Comparison of ENCODE assay signal across 1 cellular context in the genomic region with DNA sequence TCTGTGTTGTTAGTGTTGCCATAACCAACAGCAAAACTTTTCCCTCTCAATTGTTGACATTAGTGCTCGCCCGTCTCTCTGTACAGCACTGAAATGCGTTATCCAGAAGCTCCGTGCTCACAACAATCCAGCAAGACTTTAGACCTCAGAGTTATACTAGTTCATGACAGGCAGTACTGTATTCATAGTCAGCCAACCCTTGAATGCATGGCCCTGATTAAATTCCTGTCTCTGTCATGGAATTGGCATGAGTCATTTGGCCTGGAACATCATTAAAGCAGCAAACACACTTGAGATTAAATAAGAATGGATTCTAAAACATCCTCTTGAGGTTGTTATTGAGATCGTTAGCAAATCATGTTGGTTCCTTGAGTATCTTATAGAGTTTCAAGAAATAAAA.
A peak's percentile ranks its signal among the peaks of the same experiment; 100 is the strongest.
TF ChIP-seq lines count a peak whose summit lies in the region.

No MANE protein-coding gene starts in this region.

TF ChIP-seq in SK-N-SH treated with all-trans-retinoic acid at 6 μM for 48 hours, 23 proteins besides CTCF, POLR2A, EP300 and RAD21 (continued from another document):
- TF ChIP-seq BACH2 (CRISPR knock-in tag; IDR thresholded peaks at IDR 0.05; ENCODE audit: borderline replicate concordance), result no peak
- no peak for TF ChIP-seq OSR1 (CRISPR knock-in tag; IDR thresholded peaks at IDR 0.05)
- peak; percentile 64 for TF ChIP-seq ISL1 (CRISPR knock-in tag; IDR thresholded peaks at IDR 0.05)
- no peak for TF ChIP-seq ZNF8 (CRISPR knock-in tag; IDR thresholded peaks at IDR 0.05)
- peak; percentile 70; the same call in 1 of the 2 replicates for TF ChIP-seq ZFP3 (CRISPR knock-in tag; IDR thresholded peaks at IDR 0.05)
- no peak for TF ChIP-seq TCF4 (CRISPR knock-in tag; IDR thresholded peaks at IDR 0.05; ENCODE audit: borderline replicate concordance)
- TF ChIP-seq ZFP30 (CRISPR knock-in tag; IDR thresholded peaks at IDR 0.05), result no peak
- TF ChIP-seq ZC3H10 (CRISPR knock-in tag; IDR thresholded peaks at IDR 0.05), result 0 out of 2 replicates have a peak, but pooled peaks have one; percentile 12
- TF ChIP-seq ZNF70 (CRISPR knock-in tag; IDR thresholded peaks at IDR 0.05), result no peak
- TF ChIP-seq, protein P1, sequence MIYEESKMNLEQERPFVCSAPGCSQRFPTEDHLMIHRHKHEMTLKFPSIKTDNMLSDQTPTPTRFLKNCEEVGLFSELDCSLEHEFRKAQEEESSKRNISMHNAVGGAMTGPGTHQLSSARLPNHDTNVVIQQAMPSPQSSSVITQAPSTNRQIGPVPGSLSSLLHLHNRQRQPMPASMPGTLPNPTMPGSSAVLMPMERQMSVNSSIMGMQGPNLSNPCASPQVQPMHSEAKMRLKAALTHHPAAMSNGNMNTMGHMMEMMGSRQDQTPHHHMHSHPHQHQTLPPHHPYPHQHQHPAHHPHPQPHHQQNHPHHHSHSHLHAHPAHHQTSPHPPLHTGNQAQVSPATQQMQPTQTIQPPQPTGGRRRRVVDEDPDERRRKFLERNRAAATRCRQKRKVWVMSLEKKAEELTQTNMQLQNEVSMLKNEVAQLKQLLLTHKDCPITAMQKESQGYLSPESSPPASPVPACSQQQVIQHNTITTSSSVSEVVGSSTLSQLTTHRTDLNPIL (CRISPR knock-in tag; IDR thresholded peaks at IDR 0.05; ENCODE audit: low read depth), result 0 out of 2 replicates have a peak, but pooled peaks have one; percentile 13
- TF ChIP-seq PPARA (CRISPR knock-in tag; IDR thresholded peaks at IDR 0.05; ENCODE audit: borderline replicate concordance), result no peak
- TF ChIP-seq SNAI2 (CRISPR knock-in tag; IDR thresholded peaks at IDR 0.05), result peak; percentile 88; the same call in 1 of the 2 replicates
- TF ChIP-seq TOX (CRISPR knock-in tag; IDR thresholded peaks at IDR 0.05; ENCODE audit: borderline replicate concordance), result no peak; the same call in 1 of the 2 replicates
- TF ChIP-seq, protein P2, sequence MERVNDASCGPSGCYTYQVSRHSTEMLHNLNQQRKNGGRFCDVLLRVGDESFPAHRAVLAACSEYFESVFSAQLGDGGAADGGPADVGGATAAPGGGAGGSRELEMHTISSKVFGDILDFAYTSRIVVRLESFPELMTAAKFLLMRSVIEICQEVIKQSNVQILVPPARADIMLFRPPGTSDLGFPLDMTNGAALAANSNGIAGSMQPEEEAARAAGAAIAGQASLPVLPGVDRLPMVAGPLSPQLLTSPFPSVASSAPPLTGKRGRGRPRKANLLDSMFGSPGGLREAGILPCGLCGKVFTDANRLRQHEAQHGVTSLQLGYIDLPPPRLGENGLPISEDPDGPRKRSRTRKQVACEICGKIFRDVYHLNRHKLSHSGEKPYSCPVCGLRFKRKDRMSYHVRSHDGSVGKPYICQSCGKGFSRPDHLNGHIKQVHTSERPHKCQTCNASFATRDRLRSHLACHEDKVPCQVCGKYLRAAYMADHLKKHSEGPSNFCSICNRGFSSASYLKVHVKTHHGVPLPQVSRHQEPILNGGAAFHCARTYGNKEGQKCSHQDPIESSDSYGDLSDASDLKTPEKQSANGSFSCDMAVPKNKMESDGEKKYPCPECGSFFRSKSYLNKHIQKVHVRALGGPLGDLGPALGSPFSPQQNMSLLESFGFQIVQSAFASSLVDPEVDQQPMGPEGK (CRISPR knock-in tag; IDR thresholded peaks at IDR 0.05; ENCODE audit: borderline replicate concordance), result no peak
